In genomic region chr2:10447300-10448207, GRCh38 we compare ENCODE assay signal across 1 cellular context.
TF ChIP-seq lines count a peak whose summit lies in the region.

No MANE protein-coding gene starts in this region.

TF ChIP-seq in HepG2, 621 proteins besides CTCF, POLR2A, EP300 and RAD21 (continued from another document and continues in another):
- 0 out of 2 replicates have a peak, but pooled peaks have one; percentile 17 for TF ChIP-seq ZNF296 (CRISPR knock-in tag; conservative IDR thresholded peaks at IDR 0.05)
- no peak for TF ChIP-seq TRAFD1 (CRISPR knock-in tag; IDR thresholded peaks at IDR 0.05; ENCODE audit: borderline replicate concordance)
- TF ChIP-seq, protein P1, sequence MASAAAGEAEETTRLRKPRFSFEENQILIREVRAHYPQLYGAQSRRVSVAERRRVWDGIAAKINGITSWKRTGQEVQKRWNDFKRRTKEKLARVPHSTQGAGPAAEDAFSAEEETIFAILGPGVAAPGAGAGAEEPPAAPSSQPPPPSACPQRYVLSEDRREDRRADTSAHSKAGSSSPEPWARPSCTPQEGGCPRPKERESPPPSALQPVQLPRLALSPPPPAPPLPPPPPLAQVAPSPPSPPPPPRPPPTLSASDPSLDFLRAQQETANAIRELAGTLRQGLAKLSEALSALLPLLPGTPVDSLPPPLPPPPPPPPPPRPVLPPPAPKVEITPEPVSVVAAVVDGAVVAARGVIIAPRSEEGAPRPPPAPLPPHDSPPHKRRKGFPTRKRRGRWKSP (CRISPR knock-in tag; IDR thresholded peaks at IDR 0.05) = peak; percentile 93
- peak; percentile 84; the same call in 1 of the 2 replicates for TF ChIP-seq ZNF20 (CRISPR knock-in tag; IDR thresholded peaks at IDR 0.05)
- TF ChIP-seq ZNF451 (CRISPR knock-in tag; IDR thresholded peaks at IDR 0.05) = peak; percentile 100
- TF ChIP-seq, protein P2, sequence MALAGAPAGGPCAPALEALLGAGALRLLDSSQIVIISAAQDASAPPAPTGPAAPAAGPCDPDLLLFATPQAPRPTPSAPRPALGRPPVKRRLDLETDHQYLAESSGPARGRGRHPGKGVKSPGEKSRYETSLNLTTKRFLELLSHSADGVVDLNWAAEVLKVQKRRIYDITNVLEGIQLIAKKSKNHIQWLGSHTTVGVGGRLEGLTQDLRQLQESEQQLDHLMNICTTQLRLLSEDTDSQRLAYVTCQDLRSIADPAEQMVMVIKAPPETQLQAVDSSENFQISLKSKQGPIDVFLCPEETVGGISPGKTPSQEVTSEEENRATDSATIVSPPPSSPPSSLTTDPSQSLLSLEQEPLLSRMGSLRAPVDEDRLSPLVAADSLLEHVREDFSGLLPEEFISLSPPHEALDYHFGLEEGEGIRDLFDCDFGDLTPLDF (CRISPR knock-in tag; IDR thresholded peaks at IDR 0.05) = peak; percentile 58
- 0 out of 2 replicates have a peak, but pooled peaks have one; percentile 64 for TF ChIP-seq AKAP8 (CRISPR knock-in tag; IDR thresholded peaks at IDR 0.05)
- TF ChIP-seq AFF4 (CRISPR knock-in tag; IDR thresholded peaks at IDR 0.05) = no peak
- TF ChIP-seq, protein P3, sequence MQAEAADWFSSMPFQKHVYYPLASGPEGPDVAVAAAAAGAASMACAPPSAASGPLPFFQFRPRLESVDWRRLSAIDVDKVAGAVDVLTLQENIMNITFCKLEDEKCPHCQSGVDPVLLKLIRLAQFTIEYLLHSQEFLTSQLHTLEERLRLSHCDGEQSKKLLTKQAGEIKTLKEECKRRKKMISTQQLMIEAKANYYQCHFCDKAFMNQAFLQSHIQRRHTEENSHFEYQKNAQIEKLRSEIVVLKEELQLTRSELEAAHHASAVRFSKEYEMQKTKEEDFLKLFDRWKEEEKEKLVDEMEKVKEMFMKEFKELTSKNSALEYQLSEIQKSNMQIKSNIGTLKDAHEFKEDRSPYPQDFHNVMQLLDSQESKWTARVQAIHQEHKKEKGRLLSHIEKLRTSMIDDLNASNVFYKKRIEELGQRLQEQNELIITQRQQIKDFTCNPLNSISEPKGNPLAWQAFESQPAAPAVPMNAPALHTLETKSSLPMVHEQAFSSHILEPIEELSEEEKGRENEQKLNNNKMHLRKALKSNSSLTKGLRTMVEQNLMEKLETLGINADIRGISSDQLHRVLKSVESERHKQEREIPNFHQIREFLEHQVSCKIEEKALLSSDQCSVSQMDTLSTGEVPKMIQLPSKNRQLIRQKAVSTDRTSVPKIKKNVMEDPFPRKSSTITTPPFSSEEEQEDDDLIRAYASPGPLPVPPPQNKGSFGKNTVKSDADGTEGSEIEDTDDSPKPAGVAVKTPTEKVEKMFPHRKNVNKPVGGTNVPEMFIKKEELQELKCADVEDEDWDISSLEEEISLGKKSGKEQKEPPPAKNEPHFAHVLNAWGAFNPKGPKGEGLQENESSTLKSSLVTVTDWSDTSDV (CRISPR knock-in tag; IDR thresholded peaks at IDR 0.05) = peak; percentile 89; the same call in 1 of the 2 replicates
- no peak for TF ChIP-seq NCOA2 (CRISPR knock-in tag; IDR thresholded peaks at IDR 0.05)
- peak; percentile 59 for TF ChIP-seq TAF15 (IDR thresholded peaks at IDR 0.05; ENCODE audit: low read depth, low read length, poor library complexity, severe bottlenecking)
- TF ChIP-seq ZNF816 (CRISPR knock-in tag; IDR thresholded peaks at IDR 0.05; ENCODE audit: borderline replicate concordance) = peak; percentile 12; the same call in 1 of the 2 replicates
- TF ChIP-seq, protein P4, sequence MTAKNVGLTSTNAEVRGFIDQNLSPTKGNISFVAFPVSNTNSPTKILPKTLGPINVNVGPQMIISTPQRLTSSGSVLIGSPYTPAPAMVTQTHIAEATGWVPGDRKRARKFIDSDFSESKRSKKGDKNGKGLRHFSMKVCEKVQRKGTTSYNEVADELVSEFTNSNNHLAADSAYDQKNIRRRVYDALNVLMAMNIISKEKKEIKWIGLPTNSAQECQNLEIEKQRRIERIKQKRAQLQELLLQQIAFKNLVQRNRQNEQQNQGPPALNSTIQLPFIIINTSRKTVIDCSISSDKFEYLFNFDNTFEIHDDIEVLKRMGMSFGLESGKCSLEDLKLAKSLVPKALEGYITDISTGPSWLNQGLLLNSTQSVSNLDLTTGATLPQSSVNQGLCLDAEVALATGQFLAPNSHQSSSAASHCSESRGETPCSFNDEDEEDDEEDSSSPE (CRISPR knock-in tag; IDR thresholded peaks at IDR 0.05) = peak; percentile 86
- TF ChIP-seq, protein P5, sequence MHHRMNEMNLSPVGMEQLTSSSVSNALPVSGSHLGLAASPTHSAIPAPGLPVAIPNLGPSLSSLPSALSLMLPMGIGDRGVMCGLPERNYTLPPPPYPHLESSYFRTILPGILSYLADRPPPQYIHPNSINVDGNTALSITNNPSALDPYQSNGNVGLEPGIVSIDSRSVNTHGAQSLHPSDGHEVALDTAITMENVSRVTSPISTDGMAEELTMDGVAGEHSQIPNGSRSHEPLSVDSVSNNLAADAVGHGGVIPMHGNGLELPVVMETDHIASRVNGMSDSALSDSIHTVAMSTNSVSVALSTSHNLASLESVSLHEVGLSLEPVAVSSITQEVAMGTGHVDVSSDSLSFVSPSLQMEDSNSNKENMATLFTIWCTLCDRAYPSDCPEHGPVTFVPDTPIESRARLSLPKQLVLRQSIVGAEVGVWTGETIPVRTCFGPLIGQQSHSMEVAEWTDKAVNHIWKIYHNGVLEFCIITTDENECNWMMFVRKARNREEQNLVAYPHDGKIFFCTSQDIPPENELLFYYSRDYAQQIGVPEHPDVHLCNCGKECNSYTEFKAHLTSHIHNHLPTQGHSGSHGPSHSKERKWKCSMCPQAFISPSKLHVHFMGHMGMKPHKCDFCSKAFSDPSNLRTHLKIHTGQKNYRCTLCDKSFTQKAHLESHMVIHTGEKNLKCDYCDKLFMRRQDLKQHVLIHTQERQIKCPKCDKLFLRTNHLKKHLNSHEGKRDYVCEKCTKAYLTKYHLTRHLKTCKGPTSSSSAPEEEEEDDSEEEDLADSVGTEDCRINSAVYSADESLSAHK (CRISPR knock-in tag; IDR thresholded peaks at IDR 0.05; ENCODE audit: borderline replicate concordance) = 0 out of 2 replicates have a peak, but pooled peaks have one; percentile 17
- TF ChIP-seq, protein P6, sequence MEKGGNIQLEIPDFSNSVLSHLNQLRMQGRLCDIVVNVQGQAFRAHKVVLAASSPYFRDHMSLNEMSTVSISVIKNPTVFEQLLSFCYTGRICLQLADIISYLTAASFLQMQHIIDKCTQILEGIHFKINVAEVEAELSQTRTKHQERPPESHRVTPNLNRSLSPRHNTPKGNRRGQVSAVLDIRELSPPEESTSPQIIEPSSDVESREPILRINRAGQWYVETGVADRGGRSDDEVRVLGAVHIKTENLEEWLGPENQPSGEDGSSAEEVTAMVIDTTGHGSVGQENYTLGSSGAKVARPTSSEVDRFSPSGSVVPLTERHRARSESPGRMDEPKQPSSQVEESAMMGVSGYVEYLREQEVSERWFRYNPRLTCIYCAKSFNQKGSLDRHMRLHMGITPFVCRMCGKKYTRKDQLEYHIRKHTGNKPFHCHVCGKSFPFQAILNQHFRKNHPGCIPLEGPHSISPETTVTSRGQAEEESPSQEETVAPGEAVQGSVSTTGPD (CRISPR knock-in tag; IDR thresholded peaks at IDR 0.05) = no peak
- TF ChIP-seq SOX6 (IDR thresholded peaks at IDR 0.05) = no peak
- no peak for TF ChIP-seq SOX6 (CRISPR knock-in tag; IDR thresholded peaks at IDR 0.05)
- TF ChIP-seq ZBTB33 (CRISPR knock-in tag; IDR thresholded peaks at IDR 0.05) = no peak
- peak; percentile 11; the same call in 1 of the 2 replicates for TF ChIP-seq BCL6 (CRISPR knock-in tag; IDR thresholded peaks at IDR 0.05)
- TF ChIP-seq PAWR (CRISPR knock-in tag; IDR thresholded peaks at IDR 0.05; ENCODE audit: borderline replicate concordance) = no peak; the same call in 1 of the 2 replicates
- peak; percentile 95; the same call in 1 of the 2 replicates for TF ChIP-seq ZNF552 (CRISPR knock-in tag; IDR thresholded peaks at IDR 0.05; ENCODE audit: borderline replicate concordance)
- no peak for TF ChIP-seq THRA (CRISPR knock-in tag; IDR thresholded peaks at IDR 0.05; ENCODE audit: borderline replicate concordance)
- TF ChIP-seq ZC3H4 (CRISPR knock-in tag; IDR thresholded peaks at IDR 0.05; ENCODE audit: borderline replicate concordance) = no peak
- no peak for TF ChIP-seq IKZF1 (IDR thresholded peaks at IDR 0.05)
- TF ChIP-seq, protein P7, sequence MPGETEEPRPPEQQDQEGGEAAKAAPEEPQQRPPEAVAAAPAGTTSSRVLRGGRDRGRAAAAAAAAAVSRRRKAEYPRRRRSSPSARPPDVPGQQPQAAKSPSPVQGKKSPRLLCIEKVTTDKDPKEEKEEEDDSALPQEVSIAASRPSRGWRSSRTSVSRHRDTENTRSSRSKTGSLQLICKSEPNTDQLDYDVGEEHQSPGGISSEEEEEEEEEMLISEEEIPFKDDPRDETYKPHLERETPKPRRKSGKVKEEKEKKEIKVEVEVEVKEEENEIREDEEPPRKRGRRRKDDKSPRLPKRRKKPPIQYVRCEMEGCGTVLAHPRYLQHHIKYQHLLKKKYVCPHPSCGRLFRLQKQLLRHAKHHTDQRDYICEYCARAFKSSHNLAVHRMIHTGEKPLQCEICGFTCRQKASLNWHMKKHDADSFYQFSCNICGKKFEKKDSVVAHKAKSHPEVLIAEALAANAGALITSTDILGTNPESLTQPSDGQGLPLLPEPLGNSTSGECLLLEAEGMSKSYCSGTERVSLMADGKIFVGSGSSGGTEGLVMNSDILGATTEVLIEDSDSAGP (CRISPR knock-in tag; IDR thresholded peaks at IDR 0.05; ENCODE audit: borderline replicate concordance) = peak; percentile 71
- TF ChIP-seq SP2 (CRISPR knock-in tag; IDR thresholded peaks at IDR 0.05) = no peak
- TF ChIP-seq, protein P8, sequence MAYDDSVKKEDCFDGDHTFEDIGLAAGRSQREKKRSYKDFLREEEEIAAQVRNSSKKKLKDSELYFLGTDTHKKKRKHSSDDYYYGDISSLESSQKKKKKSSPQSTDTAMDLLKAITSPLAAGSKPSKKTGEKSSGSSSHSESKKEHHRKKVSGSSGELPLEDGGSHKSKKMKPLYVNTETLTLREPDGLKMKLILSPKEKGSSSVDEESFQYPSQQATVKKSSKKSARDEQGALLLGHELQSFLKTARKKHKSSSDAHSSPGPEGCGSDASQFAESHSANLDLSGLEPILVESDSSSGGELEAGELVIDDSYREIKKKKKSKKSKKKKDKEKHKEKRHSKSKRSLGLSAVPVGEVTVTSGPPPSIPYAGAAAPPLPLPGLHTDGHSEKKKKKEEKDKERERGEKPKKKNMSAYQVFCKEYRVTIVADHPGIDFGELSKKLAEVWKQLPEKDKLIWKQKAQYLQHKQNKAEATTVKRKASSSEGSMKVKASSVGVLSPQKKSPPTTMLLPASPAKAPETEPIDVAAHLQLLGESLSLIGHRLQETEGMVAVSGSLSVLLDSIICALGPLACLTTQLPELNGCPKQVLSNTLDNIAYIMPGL (CRISPR knock-in tag; IDR thresholded peaks at IDR 0.05; ENCODE audit: borderline replicate concordance in 1 of 2, low read depth in 1 of 2) = peak; percentile 39 to 65; a peak in 2 of 4 replicates
- TF ChIP-seq ZNF24 (IDR thresholded peaks at IDR 0.05) = peak; percentile 35; the same call in 1 of the 2 replicates
